ENCODE assay signal across 25 cellular contexts in genomic region chr9:115671911-115672310, GRCh38.
DNase-seq lines count a peak whose midpoint lies in the region; ATAC-seq and TF ChIP-seq lines count a peak whose summit lies in the region.
"Had no signal": no experiment of that assay in that cellular context is flagged by ENCODE, and none has a peak within 500 bp of the region (broad histone marks: within the 10 kb centered on the region; RNA-seq: fewer than 3 reads in every experiment).

No MANE protein-coding gene starts in this region.

- H4K20me1 ChIP-seq in PC-3 (ENCODE audit: low read length) = no peaks in the 10 kb centered on the region

- DNase-seq in A673 (ENCODE audit: low spot score) = no peak
- no peak for DNase-seq in PC-3
- DNase-seq in brain microvascular endothelial cell = no peak
- no peak for DNase-seq in stimulated activated CD4-positive, alpha-beta T cell treated with anti-CD3 and anti-CD28 coated beads, Interleukin-4, amount 100 ng/mL, for 1 hour
- DNase-seq in GM19238 (ENCODE audit: insufficient read length, low spot score) = no peak
- DNase-seq in activated CD8-positive, alpha-beta memory T cell treated with anti-CD3 and anti-CD28 coated beads, Interleukin-2, amount 50 U/mL, for 48 hours = no peak
- DNase-seq: activated CD4-positive, CD25-positive, alpha-beta regulatory T cell; activated CD8-positive, alpha-beta T cell treated with anti-CD3 and anti-CD28 coated beads for 36 hours; activated naive CD4-positive, alpha-beta T cell treated with Interleukin-2 at 50 U/mL for 16 hours; activated T-cell treated with anti-CD3 and anti-CD28 coated beads, Interleukin-2, amount 50 U/mL, for 24 hours; endodermal cell; immature natural killer cell; NCI-H1092 treated with DMSO at 0.1 percent for 48 hours; NCI-H2081 treated with DMSO at 0.1 percent for 48 hours; SHP77; stimulated activated CD4-positive, alpha-beta T cell treated with anti-CD3 and anti-CD28 coated beads, Interleukin-2, amount 100 ng/mL, for 48 hours; stomach; T-helper 17 cell had no signal

- peak overlapping the region; percentile 61 for H3K9ac ChIP-seq in PC-3 (ENCODE audit: low read length)
- H3K9ac ChIP-seq: KMS-11 had no signal

- POLR2A ChIA-PET in A673 (lab: Charles Lee; ENCODE audit: low non-redundant PET) = interaction anchor here (0.6 kb wide), 1 partner anchor 54 kb away, joined by 3 read pairs; no protein-coding TSS in a partner anchor
- POLR2A ChIA-PET in PC-3 (lab: Charles Lee; ENCODE audit: unreplicated experiment) = no interaction called here

- H3F3A ChIP-seq in PC-3 (ENCODE audit: low read length, unreplicated experiment) = no peaks in the 10 kb centered on the region

- no TSS peak for BruUV-seq in A673 (replicated peaks; lab: Mats Ljungman, UMichigan)
- BruUV-seq in PC-3 (replicated peaks; lab: Mats Ljungman, UMichigan) = no TSS peak

- TF ChIP-seq CTCF in A673 (conservative IDR thresholded peaks at IDR 0.05; ENCODE audit: low read depth, low read length) (no peak), PC-3 (conservative IDR thresholded peaks at IDR 0.05; ENCODE audit: low read depth, low read length) (no peak), brain microvascular endothelial cell (IDR thresholded peaks at IDR 0.05; ENCODE audit: low read depth, low read length, missing control alignments) (no peak)

- H3K27ac ChIP-seq in A673 (ENCODE audit: low read depth, low read length, poor library complexity, severe bottlenecking) = peak overlapping the region; percentile 91
- peak overlapping the region; percentile 95 for H3K27ac ChIP-seq in PC-3 (ENCODE audit: low read length)
- peak overlapping the region; percentile 100 for H3K27ac ChIP-seq in brain microvascular endothelial cell
- H3K27ac ChIP-seq in mesodermal cell (ENCODE audit: low read depth, low read length, severe bottlenecking) = peak overlapping the region; percentile 100
- H3K27ac ChIP-seq: KMS-11, vagina had no signal

- no peaks in the 10 kb centered on the region for H3K9me2 ChIP-seq in PC-3 (replicated peaks; ENCODE audit: low read length)

- peaks cover 27% of the 10 kb centered on the region for H3K4me1 ChIP-seq in A673 (ENCODE audit: insufficient read depth, low read length, poor library complexity, severe bottlenecking)
- peaks cover 31% of the 10 kb centered on the region for H3K4me1 ChIP-seq in PC-3 (ENCODE audit: insufficient read depth, low read length)
- H3K4me1 ChIP-seq in mesodermal cell (ENCODE audit: control insufficient read depth, insufficient read depth, low read length, poor library complexity, severe bottlenecking) = peaks cover 48% of the 10 kb centered on the region
- H3K4me1 ChIP-seq: vagina had no signal

- H3K79me2 ChIP-seq in PC-3 (ENCODE audit: low read length) = no peaks in the 10 kb centered on the region

- no peak overlapping the region for H2AFZ ChIP-seq in PC-3 (ENCODE audit: low read length)

- WGBS in mesodermal cell (ENCODE audit: insufficient coverage in 2 of 2), 2 experiments = 100% methylated on average over 1 of the region's 2 CpGs; no CpG with 5 or more reads in 1 of the 2 experiments

- peak overlapping the region; percentile 67 for H3K4me2 ChIP-seq in PC-3 (ENCODE audit: low read length)
- H3K4me2 ChIP-seq: KMS-11 had no signal

- CTCF ChIA-PET in A673 (lab: Charles Lee) (no interaction called here), PC-3 (lab: Charles Lee) (interaction anchor here (1.5 kb wide), 1 partner anchor 78 kb away, joined by 7 read pairs; no protein-coding TSS in a partner anchor)

- H3K4me3 ChIP-seq in A673 (ENCODE audit: low read depth, low read length, poor library complexity, severe bottlenecking) (no peak overlapping the region), PC-3 (ENCODE audit: low read length) (no peak overlapping the region), brain microvascular endothelial cell (ENCODE audit: low read depth, low read length) (no peak overlapping the region), mesodermal cell (ENCODE audit: extremely low read depth, insufficient read depth, low read length, poor library complexity, severe bottlenecking) (no peak overlapping the region)
- H3K4me3 ChIP-seq: heart right ventricle, skin epidermis, stomach, vagina had no signal

- H3K9me3 ChIP-seq in A673 (ENCODE audit: low read depth, low read length, poor library complexity, severe bottlenecking) (peaks cover 10% of the 10 kb centered on the region), PC-3 (ENCODE audit: low read length) (no peaks in the 10 kb centered on the region), mesodermal cell (ENCODE audit: control insufficient read depth, low read length) (peaks cover 6% of the 10 kb centered on the region)
- H3K9me3 ChIP-seq: stomach, vagina had no signal

- in situ Hi-C loops in brain microvascular endothelial cell (cut with HindIII; ENCODE audit: low pct_ligation_motif_present, low sequenced_read_pairs) = no loop called here

- H3K27me3 ChIP-seq in A673 (replicated peaks; ENCODE audit: insufficient read depth, low read depth, low read length, poor library complexity) (no peaks in the 10 kb centered on the region), PC-3 (ENCODE audit: low read length) (no peaks in the 10 kb centered on the region), brain microvascular endothelial cell (replicated peaks) (no peaks in the 10 kb centered on the region)
- H3K27me3 ChIP-seq: heart right ventricle, stomach, vagina had no signal

- H3K36me3 ChIP-seq in A673 (ENCODE audit: insufficient read depth, low read length, poor library complexity, severe bottlenecking) (no peaks in the 10 kb centered on the region), PC-3 (ENCODE audit: low read depth, low read length) (no peaks in the 10 kb centered on the region), brain microvascular endothelial cell (replicated peaks) (no peaks in the 10 kb centered on the region), mesodermal cell (ENCODE audit: control insufficient read depth, insufficient read depth, low read length) (no peaks in the 10 kb centered on the region)
- H3K36me3 ChIP-seq: heart right ventricle, stomach, vagina had no signal

- ATAC-seq in PC-3 (no peak), HG02870 (IDR thresholded peaks at IDR 0.05; ENCODE audit: unreplicated experiment) (no peak)
- ATAC-seq: activated CD8-positive, alpha-beta T cell treated with anti-CD3 and anti-CD28 coated beads for 36 hours; natural killer cell treated with Interleukin-12 subunit alpha and Interleukin-12 subunit beta and Interleukin-15 and Interleukin-18, amount 100 ng/mL, for 72 hours; T-helper 17 cell had no signal

- intact Hi-C loops in A673 (cut with micrococcal nuclease; ENCODE audit: unreplicated experiment) (no loop called here), PC-3 (cut with micrococcal nuclease) (loop anchor here (2.0 to 5.0 kb wide), 2 partner anchors 55 to 79 kb away; no protein-coding TSS in a partner anchor)
